In genomic region chr4:155419266-155419665, GRCh38 we compare ENCODE assay signal across 23 cellular contexts. TPM values are rescaled to one million over a fixed set of nuclear protein-coding genes. Genes with fewer than 3 reads are reported as not detected.
DNase-seq lines count a peak whose midpoint lies in the region; ATAC-seq and TF ChIP-seq lines count a peak whose summit lies in the region.
"Had no signal": no experiment of that assay in that cellular context is flagged by ENCODE, and none has a peak within 500 bp of the region (broad histone marks: within the 10 kb centered on the region; RNA-seq: fewer than 3 reads in every experiment).

No MANE protein-coding gene starts in this region.

- H3K14ac ChIP-seq in IMR-90 (replicated peaks; ENCODE audit: low read depth, low read length) = no peak overlapping the region

- H3K23ac ChIP-seq in IMR-90 (ENCODE audit: low read depth, low read length) = no peak overlapping the region

- H3K36me3 ChIP-seq in IMR-90 (ENCODE audit: control insufficient read depth, insufficient read depth, low read length) = no peaks in the 10 kb centered on the region
- H3K36me3 ChIP-seq: heart left ventricle, MG63 had no signal

- peak overlapping the region; percentile 10; the same call in 1 of the 2 replicates for H3K4me2 ChIP-seq in IMR-90 (ENCODE audit: low read depth, low read length)
- H3K4me2 ChIP-seq: A549 had no signal

- no peak overlapping the region for H3K9ac ChIP-seq in IMR-90 (ENCODE audit: low read depth, low read length)

- H3K4me3 ChIP-seq in IMR-90 (ENCODE audit: insufficient read depth, low read depth, low read length) (no peak overlapping the region), cardiac fibroblast (replicated peaks in 1 of 2; ENCODE audit: low read depth in 2 of 2, low read length in 2 of 2) (no peak overlapping the region), foreskin fibroblast (ENCODE audit: low read depth in 1 of 2, low read length in 2 of 2) (no peak overlapping the region)
- H3K4me3 ChIP-seq: A549, heart left ventricle, MG63 had no signal

- no peak overlapping the region for H3K4ac ChIP-seq in IMR-90 (ENCODE audit: low read depth, low read length)

- no peak overlapping the region for H2AK5ac ChIP-seq in IMR-90 (ENCODE audit: low read depth, low read length)

- no peak for TF ChIP-seq RAD21 in IMR-90 (IDR thresholded peaks at IDR 0.05; ENCODE audit: low read length)

- in situ Hi-C loops in IMR-90 (cut with MboI; ENCODE audit: low sequenced_read_pairs) = no loop called here

- ATAC-seq in IMR-90 (ENCODE audit: low read depth) (peak; percentile 96), GM18867 (IDR thresholded peaks at IDR 0.05; ENCODE audit: unreplicated experiment) (no peak), HG02759 (IDR thresholded peaks at IDR 0.05; ENCODE audit: unreplicated experiment) (no peak)
- ATAC-seq: A549; heart left ventricle; left colon; naive thymus-derived CD4-positive, alpha-beta T cell; right cardiac atrium had no signal

- POLR2A ChIA-PET in IMR-90 (lab: Charles Lee; ENCODE audit: unreplicated experiment) = no interaction called here

- H2BK120ac ChIP-seq in IMR-90 (ENCODE audit: low read depth, low read length) = no peak overlapping the region

- H2BK5ac ChIP-seq in IMR-90 (ENCODE audit: low read depth, low read length, poor library complexity, severe bottlenecking) = peak overlapping the region; percentile 39

- BruUV-seq in IMR-90 (replicated peaks; lab: Mats Ljungman, UMichigan) = no TSS peak

- H2AK9ac ChIP-seq in IMR-90 (replicated peaks; ENCODE audit: low read depth, low read length, poor library complexity) = no peak overlapping the region

- no peak for TF ChIP-seq POLR2A in IMR-90 (IDR thresholded peaks at IDR 0.05; ENCODE audit: low read depth, low read length)

- no peaks in the 10 kb centered on the region for H3K27me3 ChIP-seq in IMR-90 (ENCODE audit: control insufficient read depth, insufficient read depth, low read length)
- H3K27me3 ChIP-seq: heart left ventricle, MG63 had no signal

- peak; percentile 44 for DNase-seq in AG08396 (ENCODE audit: low spot score)
- DNase-seq in IMR-90 = peak; percentile 90
- DNase-seq in cardiac fibroblast (ENCODE audit: low read depth in 2 of 2) = peak; percentile 13 to 75
- DNase-seq in foreskin fibroblast = peak; percentile 54 to 83
- DNase-seq in NCI-H748 (lab: John Stamatoyannopoulos, UW; ENCODE audit: unreplicated experiment) = no peak
- no peak for DNase-seq in stimulated activated CD4-positive, alpha-beta T cell treated with anti-CD3 and anti-CD28 coated beads, Interleukin-1b, Interleukin-23, amount 100 ng/mL, for 48 hours
- DNase-seq: activated naive CD4-positive, alpha-beta T cell treated with anti-CD3 and anti-CD28 coated beads, Interleukin-2, amount 10 ng/mL, durations not matched to agents 7 days and 5 days; activated T-cell treated with anti-CD3 and anti-CD28 coated beads, Interleukin-2, amount 50 U/mL, for 48 hours; anterior cingulate cortex; GOT3; heart left ventricle; left colon; MG63; naive thymus-derived CD4-positive, alpha-beta T cell; NCI-H1436; NCI-H510A; right cardiac atrium; T1000; trophoblast cell had no signal

- H3K9me3 ChIP-seq in IMR-90 (ENCODE audit: control insufficient read depth, insufficient read depth, low read length) = no peaks in the 10 kb centered on the region
- H3K9me3 ChIP-seq: A549, heart left ventricle, MG63 had no signal

- H3K56ac ChIP-seq in IMR-90 (ENCODE audit: extremely low read depth, insufficient read depth, low read length) = no peak overlapping the region

- CTCF ChIA-PET in IMR-90 (lab: Yijun Ruan, JAX) = no interaction called here

- intact Hi-C loops in IMR-90 (cut with micrococcal nuclease) = no loop called here

- H3K9me1 ChIP-seq in IMR-90 (ENCODE audit: insufficient read depth, low read length) = no peaks in the 10 kb centered on the region

- no peaks in the 10 kb centered on the region for H3K79me1 ChIP-seq in IMR-90 (ENCODE audit: low read depth in 1 of 2, low read length in 2 of 2)

- TF ChIP-seq CTCF in IMR-90 (conservative IDR thresholded peaks at IDR 0.05; ENCODE audit: low read depth, low read length) (no peak), cardiac fibroblast (IDR thresholded peaks at IDR 0.05; ENCODE audit: low read depth, low read length) (no peak), foreskin fibroblast (IDR thresholded peaks at IDR 0.05; ENCODE audit: low read depth, low read length) (no peak)

- dilution Hi-C loops in IMR-90 (cut with HindIII; ENCODE audit: low sequenced_read_pairs, unreplicated experiment) = no loop called here

- H4K91ac ChIP-seq in IMR-90 (ENCODE audit: insufficient read depth, low read depth, low read length) = no peak overlapping the region

- no peaks in the 10 kb centered on the region for H3K4me1 ChIP-seq in IMR-90 (ENCODE audit: control insufficient read depth, insufficient read depth, low read length)
- H3K4me1 ChIP-seq: A549 had no signal

- H3K27ac ChIP-seq in IMR-90 (ENCODE audit: insufficient read depth, low read length) = no peak overlapping the region
- H3K27ac ChIP-seq: A549, heart left ventricle had no signal

- WGBS in IMR-90 (ENCODE audit: extremely low coverage in 2 of 2, insufficient read length in 1 of 2), 2 experiments = no CpG with 5 or more reads among the region's 4 CpGs

- no peak overlapping the region for H2BK20ac ChIP-seq in IMR-90 (ENCODE audit: low read depth, low read length)

- no peak overlapping the region for H4K5ac ChIP-seq in IMR-90 (ENCODE audit: low read depth, low read length)

- no peaks in the 10 kb centered on the region for H4K20me1 ChIP-seq in IMR-90 (ENCODE audit: insufficient read depth, low read length)

- no peak overlapping the region for H3K18ac ChIP-seq in IMR-90 (ENCODE audit: low read depth, low read length)

- H4K8ac ChIP-seq in IMR-90 (ENCODE audit: low read depth in 2 of 2, low read length in 2 of 2) = no peak overlapping the region

- H2AFZ ChIP-seq in IMR-90 (replicated peaks; ENCODE audit: low read length, poor library complexity) = no peak overlapping the region

- no peak overlapping the region for H2BK15ac ChIP-seq in IMR-90 (ENCODE audit: low read depth, low read length)

TF ChIP-seq in IMR-90, 13 proteins besides CTCF, POLR2A, EP300 and RAD21:
- TF ChIP-seq CEBPB (IDR thresholded peaks at IDR 0.05; ENCODE audit: low read depth, low read length) (peak; percentile 49), FOS (IDR thresholded peaks at IDR 0.05; ENCODE audit: low read depth, low read length) (peak; percentile 56), MAZ (IDR thresholded peaks at IDR 0.05; ENCODE audit: borderline replicate concordance, low read depth, low read length) (no peak)

RNA-seq across cellular contexts. Expression of gene MAP9, which starts 42.5 kb away (rescaled TPM):
- 6.6 and 9.2 TPM in 2 replicates for total RNA-seq in IMR-90 (2012; rRNA removed)
- 3.2 and 4.0 TPM in 2 replicates for polyA plus RNA-seq in IMR-90 (2012; rRNA removed)
- 0.37 and 0.58 TPM in 2 replicates for polyA plus RNA-seq in IMR-90 (2012; cell fraction: cytosol; rRNA removed)
- polyA plus RNA-seq in IMR-90 (2012; cell fraction: nucleus; rRNA removed; ENCODE audit: low replicate concordance) = 1.5 and 4.0 TPM in 2 replicates
- polyA plus RNA-seq: CD14-positive monocyte had no signal

Comparison
In these comparisons a context has a peak if more than half of its experiments do, and no peak if none do; other contexts are left out.
1. DNase-seq: peak in AG08396 (single experiment), IMR-90 (single experiment), cardiac fibroblast (2 of 2) and foreskin fibroblast (2 of 2); none in NCI-H748 (single experiment) and stimulated activated CD4-positive, alpha-beta T cell treated with anti-CD3 and anti-CD28 coated beads, Interleukin-1b, Interleukin-23, amount 100 ng/mL, for 48 hours (single experiment).